Comparison of ENCODE assay signal across 8 cellular contexts in the genomic region with DNA sequence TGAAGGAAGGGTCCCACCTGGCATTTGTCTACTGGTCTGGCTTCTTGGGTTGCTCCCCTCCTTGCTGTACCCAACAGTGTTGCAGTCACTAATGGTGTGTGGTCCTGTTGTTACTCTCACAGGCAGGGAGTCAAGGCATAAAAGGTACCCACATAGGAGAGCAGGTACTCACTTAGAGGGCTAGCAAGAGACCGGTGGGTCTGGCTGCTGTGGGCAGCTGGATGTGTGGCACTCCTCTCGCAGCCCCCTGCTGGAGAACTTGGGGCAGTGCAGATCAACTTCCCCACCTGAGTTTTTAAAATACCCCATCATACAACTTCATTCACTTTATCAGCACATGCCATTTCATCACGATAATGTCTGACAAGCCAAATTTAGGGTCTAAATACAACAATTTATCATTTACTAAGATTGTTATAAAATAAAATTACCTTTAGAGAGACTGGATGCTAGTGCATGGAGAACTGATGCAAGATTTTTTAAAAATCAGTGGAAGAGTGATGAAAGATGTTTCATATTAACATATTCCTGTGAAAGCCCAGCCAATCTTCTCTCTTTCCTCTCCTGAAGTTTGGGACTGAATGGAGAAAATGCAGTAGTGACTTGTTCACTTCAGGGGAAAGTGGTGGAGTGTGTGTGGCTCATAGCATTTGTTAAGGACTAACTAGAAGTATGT. TPM values are rescaled to one million over a fixed set of nuclear protein-coding genes. Genes with fewer than 3 reads are reported as not detected.
A peak's percentile ranks its signal among the peaks of the same experiment; 100 is the strongest.
DNase-seq lines count a peak whose midpoint lies in the region; ATAC-seq and TF ChIP-seq lines count a peak whose summit lies in the region.

No MANE protein-coding gene starts in this region.

- H3K4me1 Mint-ChIP-seq in activated T-helper 2 cell treated with anti-CD3 and anti-CD28 coated beads, Interferon-gamma antibody, Interleukin-2, Interleukin-4, amounts not matched to agents 10 μg/mL and 5 μg/mL and 100 μg/mL, durations not matched to agents 14 hours and 24 hours and 36 hours (ENCODE audit: low read depth): peaks cover 30% of the 10 kb centered on the region

- peak; percentile 61 for ATAC-seq in HG03175 (IDR thresholded peaks at IDR 0.05; ENCODE audit: unreplicated experiment)

- H3K9me2 ChIP-seq in PC-9 (ENCODE audit: insufficient read depth): no peaks in the 10 kb centered on the region

- CTCF ChIA-PET in PC-9 (lab: Charles Lee): interaction anchor here (0.6 to 1.0 kb wide), 3 partner anchors 134 to 266 kb away, joined by 3 to 9 read pairs (median 3); no protein-coding TSS in a partner anchor

- H3K4me3 Mint-ChIP-seq in activated T-helper 2 cell treated with anti-CD3 and anti-CD28 coated beads, Interferon-gamma antibody, Interleukin-2, Interleukin-4, amounts not matched to agents 10 μg/mL and 5 μg/mL and 100 μg/mL, durations not matched to agents 14 hours and 24 hours and 36 hours (ENCODE audit: low read depth): no peak overlapping the region

- peaks cover 51% of the 10 kb centered on the region; the same call in 1 of the 2 replicates for H3F3A ChIP-seq in PC-9 (ENCODE audit: insufficient read depth, low read depth)

- POLR2A ChIA-PET in PC-9 (lab: Charles Lee; ENCODE audit: unreplicated experiment): no interaction called here

- H3K27me3 ChIP-seq in PC-9 (ENCODE audit: insufficient read depth, low read depth) (no peaks in the 10 kb centered on the region), prostate gland (replicated peaks; ENCODE audit: insufficient read depth) (no peaks in the 10 kb centered on the region)

- H2AFZ ChIP-seq in PC-9: no peak overlapping the region

- H3K36me3 ChIP-seq in PC-9 (ENCODE audit: low read depth) (peaks cover 29% of the 10 kb centered on the region; the same call in 1 of the 2 replicates), prostate gland (no peaks in the 10 kb centered on the region)

- DNase-seq in DMS 273 (lab: John Stamatoyannopoulos, UW; ENCODE audit: unreplicated experiment): peak; percentile 67
- DNase-seq in DMS 273 treated with DMSO at 0.1 percent for 48 hours (lab: John Stamatoyannopoulos, UW): no peak
- peak in 1 of 2 experiments; percentile 25 for DNase-seq in PC-9
- DNase-seq in activated T-helper 2 cell treated with anti-CD3 and anti-CD28 coated beads, Interferon-gamma antibody, Interleukin-2, Interleukin-4, amounts not matched to agents 10 μg/mL and 5 μg/mL and 100 μg/mL, durations not matched to agents 14 hours and 24 hours and 36 hours (ENCODE audit: low spot score): peak; percentile 37
- peak; percentile 31 for DNase-seq in globus pallidus (ENCODE audit: low spot score)
- peak; percentile 22 for DNase-seq in prostate gland (ENCODE audit: low spot score)
- DNase-seq in ureter (ENCODE audit: low spot score): no peak

- 0 out of 2 replicates have a peak overlapping the region, but pooled peaks have one; percentile 9 for H3K27ac ChIP-seq in PC-9
- H3K27ac ChIP-seq in prostate gland: peak overlapping the region in 1 of 2 donors; percentile 18

- no peaks in the 10 kb centered on the region for H3K79me2 ChIP-seq in PC-9 (ENCODE audit: low read depth)

- TF ChIP-seq POLR2A in prostate gland (IDR thresholded peaks at IDR 0.05): no peak

- no TSS peak for BruUV-seq in PC-9 (replicated peaks; lab: Mats Ljungman, UMichigan)

- H3K4me2 ChIP-seq in PC-9: no peak overlapping the region

- H3K27ac Mint-ChIP-seq in activated T-helper 2 cell treated with anti-CD3 and anti-CD28 coated beads, Interferon-gamma antibody, Interleukin-2, Interleukin-4, amounts not matched to agents 10 μg/mL and 5 μg/mL and 100 μg/mL, durations not matched to agents 14 hours and 24 hours and 36 hours: no peak overlapping the region

- no peaks in the 10 kb centered on the region for H4K20me1 ChIP-seq in PC-9 (ENCODE audit: insufficient read depth)

- H3K27me3 Mint-ChIP-seq in activated T-helper 2 cell treated with anti-CD3 and anti-CD28 coated beads, Interferon-gamma antibody, Interleukin-2, Interleukin-4, amounts not matched to agents 10 μg/mL and 5 μg/mL and 100 μg/mL, durations not matched to agents 14 hours and 24 hours and 36 hours (ENCODE audit: low read depth): no peaks in the 10 kb centered on the region

- peaks cover 20% of the 10 kb centered on the region for H3K36me3 Mint-ChIP-seq in activated T-helper 2 cell treated with anti-CD3 and anti-CD28 coated beads, Interferon-gamma antibody, Interleukin-2, Interleukin-4, amounts not matched to agents 10 μg/mL and 5 μg/mL and 100 μg/mL, durations not matched to agents 14 hours and 24 hours and 36 hours (ENCODE audit: low read depth)

- intact Hi-C loops in PC-9 (cut with micrococcal nuclease; ENCODE audit: unreplicated experiment) (loop anchor here (1.0 to 2.0 kb wide), 4 partner anchors 13 to 265 kb away; no protein-coding TSS in a partner anchor), prostate gland (cut with DNase I) (loop anchor here (2.0 to 5.0 kb wide), 2 partner anchors 27 to 130 kb away; no protein-coding TSS in a partner anchor)
- intact Hi-C loops in activated T-helper 2 cell treated with anti-CD3 and anti-CD28 coated beads, Interferon-gamma antibody, Interleukin-2, Interleukin-4, amounts not matched to agents 10 μg/mL and 5 μg/mL and 100 μg/mL, durations not matched to agents 14 hours and 24 hours and 36 hours (cut with micrococcal nuclease): loop anchor here (1.0 to 5.0 kb wide), 3 partner anchors 29 to 132 kb away; no protein-coding TSS in a partner anchor

- H3K4me1 ChIP-seq in PC-9 (replicated peaks; ENCODE audit: insufficient read depth) (no peaks in the 10 kb centered on the region), prostate gland (replicated peaks) (no peaks in the 10 kb centered on the region)

- peak; percentile 94 for TF ChIP-seq CTCF in PC-9 (conservative IDR thresholded peaks at IDR 0.05)
- TF ChIP-seq CTCF in prostate gland (IDR thresholded peaks at IDR 0.05): peak; percentile 58 to 79 (median 72)

- 29% methylated on average over 3 of the region's 3 CpGs for WGBS in prostate gland

- H3K4me3 ChIP-seq in PC-9 (no peak overlapping the region), prostate gland (no peak overlapping the region)

- H3K9me3 Mint-ChIP-seq in activated T-helper 2 cell treated with anti-CD3 and anti-CD28 coated beads, Interferon-gamma antibody, Interleukin-2, Interleukin-4, amounts not matched to agents 10 μg/mL and 5 μg/mL and 100 μg/mL, durations not matched to agents 14 hours and 24 hours and 36 hours: no peaks in the 10 kb centered on the region

- H3K9me3 ChIP-seq in PC-9 (ENCODE audit: insufficient read depth, low read depth) (no peaks in the 10 kb centered on the region), prostate gland (no peaks in the 10 kb centered on the region)

RNA-seq across cellular contexts. Expression of gene ACP6, which starts 42.8 kb away (rescaled TPM):
- total RNA-seq in PC-9 (2021) (71.4 and 85.3 TPM in 2 replicates), prostate gland (10 to 100 TPM; 20.2 to 22.0 TPM), ureter (64.9 TPM)
- 11.6 and 13.4 TPM in 2 replicates for total RNA-seq in activated T-helper 2 cell treated with anti-CD3 and anti-CD28 coated beads, Interferon-gamma antibody, Interleukin-2, Interleukin-4, amounts not matched to agents 10 μg/mL and 5 μg/mL and 100 μg/mL, durations not matched to agents 14 hours and 24 hours and 36 hours

Comparison
In these comparisons a context has a peak if more than half of its experiments do, and no peak if none do; other contexts are left out.
1. DNase-seq: peak in DMS 273 (single experiment), activated T-helper 2 cell treated with anti-CD3 and anti-CD28 coated beads, Interferon-gamma antibody, Interleukin-2, Interleukin-4, amounts not matched to agents 10 μg/mL and 5 μg/mL and 100 μg/mL, durations not matched to agents 14 hours and 24 hours and 36 hours (single experiment), globus pallidus (single experiment) and prostate gland (single experiment); none in DMS 273 treated with DMSO at 0.1 percent for 48 hours (single experiment) and ureter (single experiment).